Comparison of ENCODE assay signal across 8 cellular contexts in genomic region chr1:164559342-164560070, GRCh38. TPM values are rescaled to one million over a fixed set of nuclear protein-coding genes. Genes with fewer than 3 reads are reported as not detected.
A peak's percentile ranks its signal among the peaks of the same experiment; 100 is the strongest.
DNase-seq lines count a peak whose midpoint lies in the region; ATAC-seq and TF ChIP-seq lines count a peak whose summit lies in the region.

No MANE protein-coding gene starts in this region.

- peaks cover 18% of the 10 kb centered on the region; the same call in 2 of the 3 replicates for H3K36me3 Mint-ChIP-seq in GM23338 (ENCODE audit: low read depth)

- DNase-seq in ACHN, result peak; percentile 32
- DNase-seq in GM23338 (ENCODE audit: low spot score), result peak; percentile 65
- peak; percentile 36 for DNase-seq in SK-N-DZ (ENCODE audit: low spot score)
- DNase-seq in esophagus squamous epithelium (lab: John Stamatoyannopoulos, UW), result no peak
- no peak for DNase-seq in stimulated activated CD4-positive, alpha-beta T cell treated with anti-CD3 and anti-CD28 coated beads, Interleukin-2, amount 100 ng/mL, for 48 hours
- DNase-seq in stimulated activated CD4-positive, alpha-beta T cell treated with anti-CD3 and anti-CD28 coated beads, Interleukin-4, amount 100 ng/mL, for 1 hour, result no peak
- no peak for DNase-seq in activated naive CD4-positive, alpha-beta T cell (lab: John Stamatoyannopoulos, UW)

- H3K27me3 ChIP-seq in GM23338 (ENCODE audit: insufficient read depth) (no peaks in the 10 kb centered on the region), esophagus squamous epithelium (no peaks in the 10 kb centered on the region), muscle layer of duodenum (ENCODE audit: low read depth, low read length) (no peaks in the 10 kb centered on the region)

- peaks cover 3% of the 10 kb centered on the region; the same call in 1 of the 2 replicates for H4K20me1 ChIP-seq in GM23338 (replicated peaks; ENCODE audit: insufficient read depth)

- H3K79me2 ChIP-seq in GM23338 (replicated peaks; ENCODE audit: insufficient read depth), result peaks cover 47% of the 10 kb centered on the region

- H3K36me3 ChIP-seq in GM23338 (ENCODE audit: insufficient read depth) (no peaks in the 10 kb centered on the region), esophagus squamous epithelium (no peaks in the 10 kb centered on the region), muscle layer of duodenum (ENCODE audit: control insufficient read depth in 1 of 2, insufficient read depth in 2 of 2, low read length in 2 of 2) (no peaks in the 10 kb centered on the region)

- H3K9me3 ChIP-seq in esophagus squamous epithelium (no peaks in the 10 kb centered on the region), muscle layer of duodenum (ENCODE audit: control insufficient read depth in 1 of 2, low read length in 2 of 2) (no peaks in the 10 kb centered on the region)

- peaks cover 4% of the 10 kb centered on the region; the same call in 1 of the 2 replicates for H3F3A ChIP-seq in GM23338 (replicated peaks; ENCODE audit: low read depth)

- ATAC-seq in GM23338, result peak; percentile 59

- H3K4me1 Mint-ChIP-seq in GM23338, result peaks cover 44% of the 10 kb centered on the region

- H3K27me3 Mint-ChIP-seq in GM23338 (ENCODE audit: insufficient read depth, low read depth, poor library complexity), result peaks cover 1% of the 10 kb centered on the region

- H3K4me1 ChIP-seq in GM23338 (ENCODE audit: insufficient read depth) (peaks cover 41% of the 10 kb centered on the region), esophagus squamous epithelium (peaks cover 0 to 40% (median 6%) of the 10 kb centered on the region in 3 donors), muscle layer of duodenum (ENCODE audit: control insufficient read depth in 1 of 2, insufficient read depth in 2 of 2, low read length in 2 of 2) (no peaks in the 10 kb centered on the region)

- peak overlapping the region; percentile 81 for H3K4me3 ChIP-seq in GM23338
- H3K4me3 ChIP-seq in esophagus squamous epithelium, result peak overlapping the region; percentile 72 to 80 (median 75)
- peak overlapping the region; percentile 71 to 93 for H3K4me3 ChIP-seq in muscle layer of duodenum (ENCODE audit: low read depth in 1 of 2, low read length in 2 of 2)

- TF ChIP-seq CTCF in GM23338 (conservative IDR thresholded peaks at IDR 0.05; ENCODE audit: low read depth in 2 of 2) (no peak), esophagus squamous epithelium (IDR thresholded peaks at IDR 0.05) (no peak)

- no peaks in the 10 kb centered on the region; the same call in 2 of the 3 replicates for H3K9me3 Mint-ChIP-seq in GM23338

- no peak for TF ChIP-seq POLR2A in esophagus squamous epithelium (IDR thresholded peaks at IDR 0.05)

- H3K9me2 ChIP-seq in GM23338 (ENCODE audit: insufficient read depth), result no peaks in the 10 kb centered on the region

- H3K27ac ChIP-seq in GM23338 (ENCODE audit: low read depth), result peak overlapping the region; percentile 90
- H3K27ac ChIP-seq in esophagus squamous epithelium, result peak overlapping the region; percentile 82 to 90 (median 88)
- H3K27ac ChIP-seq in muscle layer of duodenum (ENCODE audit: low read length), result peak overlapping the region; percentile 97

- WGBS in esophagus squamous epithelium, 2 donors, result 0 to 2% methylated on average over 5 to 13 of the region's 20 CpGs

- intact Hi-C loops in esophagus squamous epithelium (cut with DNase I), result loop anchor here (10.0 kb wide), 1 partner anchor 225 kb away; no protein-coding TSS in a partner anchor

- H2AFZ ChIP-seq in GM23338, result no peak overlapping the region

- peak overlapping the region; percentile 80 for H3K4me2 ChIP-seq in GM23338

- peak overlapping the region; percentile 99 for H3K4me3 Mint-ChIP-seq in GM23338

- in situ Hi-C loops in ACHN (cut with HindIII; ENCODE audit: low pct_ligation_motif_present, low pct_unique_long_range_greater_than_20kb, low sequenced_read_pairs), result no loop called here

- peak overlapping the region; percentile 95 for H3K27ac Mint-ChIP-seq in GM23338

TF ChIP-seq in GM23338, 12 proteins besides CTCF, POLR2A, EP300 and RAD21:
- TF ChIP-seq ETS1 (IDR thresholded peaks at IDR 0.05), result no peak

RNA-seq across cellular contexts. Expression of gene PBX1, which starts 0.5 kb away (rescaled TPM):
- 84.2 and 104 TPM in 2 replicates for total RNA-seq in GM23338 (2014; rRNA removed; shearing (Covaris generic))
- 39.3 and 40.0 TPM in 2 replicates for polyA plus RNA-seq in GM23338 (2016; fragmentation: Nextera tagmentation; extraction: Ambion mirVana)
- polyA plus RNA-seq in SK-N-DZ (2014; cell fraction: cytosol; rRNA removed), result 10.4 and 11.3 TPM in 2 replicates
- polyA plus RNA-seq in SK-N-DZ (2014; cell fraction: nucleus; rRNA removed), result 6.7 and 6.9 TPM in 2 replicates
- total RNA-seq in esophagus squamous epithelium, result 10 to 100 TPM; 15.2 to 48.6 (median 23.5) TPM

Comparison
In these comparisons a context has a peak if more than half of its experiments do, and no peak if none do; other contexts are left out.
1. DNase-seq: peak in ACHN (single experiment), GM23338 (single experiment) and SK-N-DZ (single experiment); none in esophagus squamous epithelium (single experiment), stimulated activated CD4-positive, alpha-beta T cell treated with anti-CD3 and anti-CD28 coated beads, Interleukin-2, amount 100 ng/mL, for 48 hours (0 of 2), stimulated activated CD4-positive, alpha-beta T cell treated with anti-CD3 and anti-CD28 coated beads, Interleukin-4, amount 100 ng/mL, for 1 hour (single experiment) and activated naive CD4-positive, alpha-beta T cell (0 of 4).
2. Peak in every context shown above with its lines, with median percentiles within 50 percentile points of each other: H3K27ac ChIP-seq and H3K4me3 ChIP-seq.